In the genomic region with DNA sequence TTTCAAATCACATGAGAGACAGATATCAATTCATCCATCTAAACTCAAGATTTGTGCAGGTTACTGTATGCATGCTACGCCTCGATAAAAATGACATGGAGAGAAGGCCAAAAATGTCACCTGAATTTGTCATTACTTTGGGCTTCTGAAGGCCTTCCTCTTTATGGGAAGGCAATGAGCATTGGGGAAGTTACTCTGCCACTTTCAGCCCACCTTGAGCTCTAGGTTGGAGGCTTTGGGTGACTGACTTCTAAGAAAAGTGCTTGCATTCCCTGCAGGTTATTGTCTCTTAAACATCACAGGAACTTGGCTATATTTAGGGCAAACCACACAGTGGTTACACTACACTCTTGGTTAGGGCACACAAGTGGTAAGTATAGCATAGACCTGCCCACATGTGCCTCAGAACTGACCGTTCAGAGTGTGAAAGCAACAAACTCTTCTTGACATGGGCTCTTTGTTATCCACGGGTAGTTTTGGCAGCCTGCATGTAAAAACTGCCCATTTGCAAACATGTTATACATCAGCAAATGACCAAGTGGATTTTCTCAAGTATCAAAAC, we compare ENCODE assay signal across 15 cellular contexts.
DNase-seq lines count a peak whose midpoint lies in the region; ATAC-seq and TF ChIP-seq lines count a peak whose summit lies in the region.
"Had no signal": no experiment of that assay in that cellular context is flagged by ENCODE, and none has a peak within 500 bp of the region (broad histone marks: within the 10 kb centered on the region; RNA-seq: fewer than 3 reads in every experiment).

No MANE protein-coding gene starts in this region.

- intact Hi-C loops in tibial artery (cut with DNase I; ENCODE audit: low total_unique reads), result no loop called here

- TF ChIP-seq CTCF in tibial artery (IDR thresholded peaks at IDR 0.05), result no peak

- H3K4me1 ChIP-seq in tibial artery, result peaks cover 0 to 3% (median 0%) of the 10 kb centered on the region in 4 donors

- no peaks in the 10 kb centered on the region for H3K27me3 ChIP-seq in tibial artery
- H3K27me3 ChIP-seq: MG63, ovary had no signal

- ATAC-seq in GM18517 (IDR thresholded peaks at IDR 0.05; ENCODE audit: unreplicated experiment) (peak; percentile 96), GM21526 (IDR thresholded peaks at IDR 0.05; ENCODE audit: low FRiP score, unreplicated experiment) (peak; percentile 81), HG03108 (IDR thresholded peaks at IDR 0.05; ENCODE audit: unreplicated experiment) (peak; percentile 93)

- H3K36me3 ChIP-seq in tibial artery, result no peaks in the 10 kb centered on the region
- H3K36me3 ChIP-seq: MG63, ovary had no signal

- no peaks in the 10 kb centered on the region for H3K9me3 ChIP-seq in tibial artery
- H3K9me3 ChIP-seq: MG63, ovary had no signal

- H3K4me3 ChIP-seq in tibial artery, result no peak overlapping the region
- H3K4me3 ChIP-seq: coronary artery, MG63, ovary had no signal

- DNase-seq in germinal center (ENCODE audit: low spot score), result peak; percentile 28
- no peak for DNase-seq in NCI-H2081 treated with DMSO at 0.1 percent for 48 hours (lab: John Stamatoyannopoulos, UW)
- no peak for DNase-seq in tibial artery
- no peak for DNase-seq in EL
- DNase-seq in NCI-H1048 (lab: John Stamatoyannopoulos, UW), result no peak
- DNase-seq: activated naive CD4-positive, alpha-beta T cell; CD4-positive, CD25-positive, alpha-beta regulatory T cell; foreskin melanocyte; MG63; NCI-H526 treated with DMSO at 0.1 percent for 48 hours; ovary had no signal

- H3K27ac ChIP-seq in tibial artery, result no peak overlapping the region
- H3K27ac ChIP-seq: coronary artery, ovary had no signal
